In genomic region chr5:102718819-102719218, GRCh38 we compare ENCODE assay signal across 26 cellular contexts. TPM values are rescaled to one million over a fixed set of nuclear protein-coding genes. Genes with fewer than 3 reads are reported as not detected.
A peak's percentile ranks its signal among the peaks of the same experiment; 100 is the strongest.
DNase-seq lines count a peak whose midpoint lies in the region; ATAC-seq and TF ChIP-seq lines count a peak whose summit lies in the region.
"Had no signal": no experiment of that assay in that cellular context is flagged by ENCODE, and none has a peak within 500 bp of the region (broad histone marks: within the 10 kb centered on the region; RNA-seq: fewer than 3 reads in every experiment).

No MANE protein-coding gene starts in this region.

- DNase-seq in AG09309 (ENCODE audit: low read depth) (peak; percentile 20), HS-5 (ENCODE audit: low read depth) (peak; percentile 11), astrocyte of the hippocampus (ENCODE audit: low read depth, low spot score) (peak; percentile 13), iris pigment epithelial cell (ENCODE audit: low read depth) (peak; percentile 43), posterior cingulate gyrus (no peak), NCI-H1105 (lab: John Stamatoyannopoulos, UW) (no peak), posterior vena cava (ENCODE audit: low spot score) (no peak)
- DNase-seq: ACHN; activated B cell treated with CpG ODN at 0.5 μM for 24 hours; activated CD8-positive, alpha-beta memory T cell treated with anti-CD3 and anti-CD28 coated beads for 24 hours; activated T-cell treated with anti-CD3 and anti-CD28 coated beads, Interleukin-2, amount 50 U/mL, for 72 hours; CD8-positive, alpha-beta T cell; DND-41; H9; islet precursor cell; NCI-H1048; NCI-H2081 treated with DMSO at 0.1 percent for 48 hours; NCI-H510A treated with DMSO at 0.1 percent for 48 hours; SHP77; stimulated activated CD4-positive, alpha-beta T cell treated with anti-CD3 and anti-CD28 coated beads, Interleukin-15, amount 100 ng/mL, for 24 hours; stimulated activated naive CD4-positive, alpha-beta T cell; thyroid gland had no signal

- H3K4me3 ChIP-seq in AG09309 (ENCODE audit: control insufficient read depth, low read depth, low read length): no peak overlapping the region
- H3K4me3 ChIP-seq: esophagus muscularis mucosa, hepatocyte, K562, thyroid gland had no signal

- intact Hi-C loops in posterior cingulate gyrus (cut with DNase I) (no loop called here), posterior vena cava (cut with DNase I) (no loop called here)

- no peak for TF ChIP-seq CTCF in AG09309 (IDR thresholded peaks at IDR 0.05; ENCODE audit: control insufficient read depth, insufficient read depth, low read depth, low read length, missing control alignments)

- no peak for ATAC-seq in HG02970 (IDR thresholded peaks at IDR 0.05; ENCODE audit: low FRiP score, unreplicated experiment)
- ATAC-seq: activated T-cell treated with anti-CD3 and anti-CD28 coated beads, Interleukin-2, amount 50 U/mL, for 72 hours; CD8-positive, alpha-beta T cell; K562 had no signal

RNA-seq across cellular contexts. Expression of gene PAM, which starts 36.3 kb away (rescaled TPM):
- 100 to 1,000 TPM; 340 to 357 TPM for total RNA-seq in posterior vena cava

Comparison
In these comparisons a context has a peak if more than half of its experiments do, and no peak if none do; other contexts are left out.
1. DNase-seq: peak in AG09309 (single experiment), HS-5 (single experiment), astrocyte of the hippocampus (single experiment) and iris pigment epithelial cell (single experiment); none in posterior cingulate gyrus (0 of 10), NCI-H1105 (single experiment) and posterior vena cava (single experiment).